ENCODE assay signal across 19 cellular contexts in the genomic region with DNA sequence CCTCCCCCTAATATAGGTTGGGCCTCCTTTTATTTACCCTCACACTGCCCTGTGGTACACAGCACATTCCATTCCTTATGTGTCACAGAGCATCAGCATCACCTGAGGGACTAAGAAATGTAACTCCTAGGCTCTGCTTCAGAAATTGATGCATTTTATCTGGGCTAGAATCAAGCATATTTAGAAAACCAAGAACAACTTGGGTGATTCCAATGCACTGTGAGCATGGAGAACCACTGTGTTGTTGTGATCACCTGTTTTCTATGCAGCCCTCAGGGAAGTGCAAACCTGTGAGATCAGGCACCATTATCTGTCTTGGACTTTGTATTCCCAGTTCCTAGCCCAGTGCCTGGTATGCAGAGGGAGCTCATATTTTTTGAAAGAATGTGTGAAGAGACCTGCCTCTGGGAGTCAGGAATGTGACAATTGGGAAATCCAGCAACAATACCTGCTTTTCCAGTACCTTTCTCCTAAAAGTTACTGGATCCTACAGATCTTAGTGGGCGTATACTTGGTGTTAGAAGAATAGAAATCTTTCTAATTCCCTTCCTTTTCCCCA. TPM values are rescaled to one million over a fixed set of nuclear protein-coding genes. Genes with fewer than 3 reads are reported as not detected.
A peak's percentile ranks its signal among the peaks of the same experiment; 100 is the strongest.
DNase-seq lines count a peak whose midpoint lies in the region; ATAC-seq, FAIRE-seq and TF ChIP-seq lines count a peak whose summit lies in the region.
"Had no signal": no experiment of that assay in that cellular context is flagged by ENCODE, and none has a peak within 500 bp of the region (broad histone marks: within the 10 kb centered on the region; RNA-seq: fewer than 3 reads in every experiment).

No MANE protein-coding gene starts in this region.

- intact Hi-C loops in HepG2 (cut with micrococcal nuclease; ENCODE audit: unreplicated experiment), result loop anchor here (5.0 kb wide), 1 partner anchor 133 kb away; no protein-coding TSS in a partner anchor

- BruUV-seq in HepG2 (replicated peaks; lab: Mats Ljungman, UMichigan), result no TSS peak

- POLR2A ChIA-PET in HepG2 (lab: Yijun Ruan, JAX), result interaction anchor here (0.6 to 1.7 kb wide), 4 partner anchors 32 to 363 kb away, joined by 3 to 8 read pairs (median 3); a partner anchor contains a TSS

- H3K27ac ChIP-seq in 22Rv1 (peak overlapping the region; percentile 13; the same call in 1 of the 2 replicates), HepG2 (ENCODE audit: extremely low read length, insufficient read depth, low read length) (peak overlapping the region; percentile 49)
- H3K27ac ChIP-seq: A549, ascending aorta, HL-60 had no signal

- no peak for TF ChIP-seq POLR2A in HepG2 (IDR thresholded peaks at IDR 0.05; ENCODE audit: insufficient read depth in 1 of 2, low read depth in 2 of 2, low read length in 2 of 2)

- peak; percentile 97 for FAIRE-seq in HepG2 (lab: Jason Lieb, UNC)
- FAIRE-seq: A549 had no signal

- no peaks in the 10 kb centered on the region for H3K9me3 ChIP-seq in HepG2 (ENCODE audit: low read length)
- H3K9me3 ChIP-seq: A549, ascending aorta had no signal

- no peaks in the 10 kb centered on the region for H3K27me3 ChIP-seq in HepG2 (ENCODE audit: control insufficient read depth in 1 of 2, insufficient read depth in 2 of 2, low read length in 2 of 2)
- H3K27me3 ChIP-seq: ascending aorta had no signal

- peak in 1 of 2 experiments; percentile 32; a peak in 1 of 4 replicates for TF ChIP-seq EP300 in HepG2 (IDR thresholded peaks at IDR 0.05; ENCODE audit: low read depth in 2 of 2, low read length in 2 of 2)
- TF ChIP-seq EP300 in HepG2 (CRISPR knock-in tag; IDR thresholded peaks at IDR 0.05; ENCODE audit: borderline replicate concordance), result no peak

- peaks cover 3 to 8% of the 10 kb centered on the region in 2 experiments; a peak in 4 of 5 replicates for H3K36me3 ChIP-seq in HepG2 (replicated peaks in 1 of 2; ENCODE audit: control insufficient read depth in 1 of 2, insufficient read depth in 2 of 2, low read length in 2 of 2)

- no peak overlapping the region for H3K9ac ChIP-seq in HepG2 (ENCODE audit: insufficient read depth, low read depth, low read length)

- no peak overlapping the region for H2AFZ ChIP-seq in HepG2 (ENCODE audit: low read length)

- peaks cover 4% of the 10 kb centered on the region; the same call in 1 of the 2 replicates for H4K20me1 ChIP-seq in HepG2 (ENCODE audit: insufficient read depth, low read length)

- TF ChIP-seq CTCF in 22Rv1 (IDR thresholded peaks at IDR 0.05) (no peak), choroid plexus epithelial cell (conservative IDR thresholded peaks at IDR 0.05; ENCODE audit: low read depth, low read length) (no peak), HepG2 (CRISPR knock-in tag; IDR thresholded peaks at IDR 0.05) (no peak)

- H3K4me3 ChIP-seq in choroid plexus epithelial cell (ENCODE audit: low read depth, low read length) (no peak overlapping the region), HepG2 (replicated peaks in 1 of 3; ENCODE audit: insufficient read depth in 1 of 3, low read depth in 2 of 3, low read length in 3 of 3) (no peak overlapping the region; a peak in 1 of 6 replicates)
- H3K4me3 ChIP-seq: A549, ascending aorta had no signal

- peak; percentile 30; the same call in 1 of the 2 replicates for TF ChIP-seq RAD21 in HepG2 (CRISPR knock-in tag; IDR thresholded peaks at IDR 0.05)

- in situ Hi-C loops in HepG2 (cut with HindIII; ENCODE audit: extremely low pct_ligation_motif_present, low pct_unique_long_range_greater_than_20kb), result no loop called here

- ATAC-seq in HepG2, result peak; percentile 96
- ATAC-seq: activated CD4-positive, alpha-beta T cell treated with anti-CD3 and anti-CD28 coated beads for 36 hours had no signal

- peaks cover 46% of the 10 kb centered on the region for H3K4me1 ChIP-seq in HepG2 (ENCODE audit: insufficient read depth, low read length)

- DNase-seq in HuH-7 (ENCODE audit: low spot score), result peak; percentile 81
- DNase-seq in choroid plexus epithelial cell (ENCODE audit: low read depth), result peak; percentile 11
- DNase-seq in HepG2 (ENCODE audit: low spot score), result peak; percentile 95
- DNase-seq in CD1c-positive myeloid dendritic cell (ENCODE audit: extremely low spot score), result no peak
- no peak for DNase-seq in NCI-H2227 treated with DMSO at 0.1 percent for 48 hours (lab: John Stamatoyannopoulos, UW)
- no peak for DNase-seq in GOT3 (lab: John Stamatoyannopoulos, UW)
- DNase-seq in activated CD4-positive, CD25-positive, alpha-beta regulatory T cell (lab: John Stamatoyannopoulos, UW), result no peak
- DNase-seq: activated CD4-positive, alpha-beta T cell treated with anti-CD3 and anti-CD28 coated beads for 36 hours; effector memory CD4-positive, alpha-beta T cell; EL; head of caudate nucleus; Karpas-422; naive B cell; NCI-H526; substantia nigra had no signal

- peaks cover 16% of the 10 kb centered on the region for H3K79me2 ChIP-seq in HepG2 (ENCODE audit: insufficient read depth, low read length)

- CTCF ChIA-PET in HepG2 (lab: Yijun Ruan, JAX; ENCODE audit: low intra/inter-chr PET ratio, low total read pairs), result no interaction called here

- WGBS in HepG2 (ENCODE audit: low lambda C conversion rate), result 33% methylated on average over 1 of the region's 1 CpG

- H3K4me2 ChIP-seq in HepG2 (ENCODE audit: low read depth, low read length), result peak overlapping the region; percentile 21
- H3K4me2 ChIP-seq: A549 had no signal

TF ChIP-seq in HepG2, 621 proteins besides CTCF, POLR2A, EP300 and RAD21 (continues in another document):
- TF ChIP-seq, protein P1, sequence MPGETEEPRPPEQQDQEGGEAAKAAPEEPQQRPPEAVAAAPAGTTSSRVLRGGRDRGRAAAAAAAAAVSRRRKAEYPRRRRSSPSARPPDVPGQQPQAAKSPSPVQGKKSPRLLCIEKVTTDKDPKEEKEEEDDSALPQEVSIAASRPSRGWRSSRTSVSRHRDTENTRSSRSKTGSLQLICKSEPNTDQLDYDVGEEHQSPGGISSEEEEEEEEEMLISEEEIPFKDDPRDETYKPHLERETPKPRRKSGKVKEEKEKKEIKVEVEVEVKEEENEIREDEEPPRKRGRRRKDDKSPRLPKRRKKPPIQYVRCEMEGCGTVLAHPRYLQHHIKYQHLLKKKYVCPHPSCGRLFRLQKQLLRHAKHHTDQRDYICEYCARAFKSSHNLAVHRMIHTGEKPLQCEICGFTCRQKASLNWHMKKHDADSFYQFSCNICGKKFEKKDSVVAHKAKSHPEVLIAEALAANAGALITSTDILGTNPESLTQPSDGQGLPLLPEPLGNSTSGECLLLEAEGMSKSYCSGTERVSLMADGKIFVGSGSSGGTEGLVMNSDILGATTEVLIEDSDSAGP (CRISPR knock-in tag; IDR thresholded peaks at IDR 0.05; ENCODE audit: borderline replicate concordance), result no peak; the same call in 1 of the 2 replicates
- TF ChIP-seq JUND (CRISPR knock-in tag; IDR thresholded peaks at IDR 0.05) (peak; percentile 81), SRF (IDR thresholded peaks at IDR 0.05; ENCODE audit: low read depth, low read length) (peak; percentile 28; the same call in 1 of the 2 replicates)

RNA-seq across cellular contexts. Expression of a gene that starts 7.0 kb away (rescaled TPM):
- 15.1 and 15.7 TPM in 2 replicates for total RNA-seq in HepG2 (2016; rRNA removed; fragmentation: Illumina TruSeq; extraction: Trizol)
- 5.6 TPM in 2 replicates for total RNA-seq in HepG2 (2016; cell fraction: cytosol; rRNA removed; fragmentation: Illumina TruSeq; extraction: Trizol; ENCODE audit: low read depth)
- total RNA-seq in HepG2 (2016; cell fraction: insoluble cytoplasmic fraction; rRNA removed; fragmentation: Illumina TruSeq; extraction: Trizol), result 14.2 and 17.1 TPM in 2 replicates
- 9.9 and 11.0 TPM in 2 replicates for total RNA-seq in HepG2 (2016; cell fraction: membrane; rRNA removed; fragmentation: Illumina TruSeq; extraction: Trizol)
- total RNA-seq in HepG2 (2016; cell fraction: nucleus; rRNA removed; fragmentation: Illumina TruSeq; extraction: Trizol), result 14.2 and 14.6 TPM in 2 replicates
- 5.1 and 5.2 TPM in 2 replicates for polyA plus RNA-seq in HepG2 (2011; rRNA removed)
- polyA plus RNA-seq in HepG2 (2011; cell fraction: cytosol; rRNA removed), result 4.1 and 6.7 TPM in 2 replicates
- polyA plus RNA-seq in HepG2 (2011; cell fraction: nucleus; rRNA removed), result 3.2 and 4.8 TPM in 2 replicates
- polyA plus RNA-seq in HepG2 (2012), result 6.8 and 9.0 TPM in 2 replicates
- polyA plus RNA-seq in HepG2 (2016; cell fraction: cytosol; fragmentation: Illumina TruSeq; extraction: Trizol; ENCODE audit: low read depth), result 1.7 TPM in 2 replicates
- 11.6 and 14.7 TPM in 2 replicates for polyA plus RNA-seq in HepG2 (2016; cell fraction: insoluble cytoplasmic fraction; fragmentation: Illumina TruSeq; extraction: Trizol; ENCODE audit: low read depth)
- 4.8 and 5.6 TPM in 2 replicates for polyA plus RNA-seq in HepG2 (2016; cell fraction: membrane; fragmentation: Illumina TruSeq; extraction: Trizol; ENCODE audit: low read depth)
- polyA plus RNA-seq in HepG2 (2016; cell fraction: nucleus; fragmentation: Illumina TruSeq; extraction: Trizol; ENCODE audit: insufficient read depth, low read depth), result 11.1 and 13.7 TPM in 2 replicates
- polyA minus RNA-seq in HepG2 (2011; rRNA and poly(A)+ RNA removed; ENCODE audit: low replicate concordance), result 7.1 and 8.0 TPM in 2 replicates
- 5.6 and 6.2 TPM in 2 replicates for polyA minus RNA-seq in HepG2 (2011; cell fraction: cytosol; rRNA and poly(A)+ RNA removed)
- polyA minus RNA-seq in HepG2 (2011; cell fraction: nucleus; rRNA and poly(A)+ RNA removed), result 16.0 and 22.3 TPM in 2 replicates

RNA-seq across cellular contexts. Expression of a gene that starts 7.0 kb away (rescaled TPM):
- total RNA-seq in HepG2 (2016; rRNA removed; fragmentation: Illumina TruSeq; extraction: Trizol), result 48.2 and 52.3 TPM in 2 replicates
- 36.6 and 51.2 TPM in 2 replicates for total RNA-seq in HepG2 (2016; cell fraction: cytosol; rRNA removed; fragmentation: Illumina TruSeq; extraction: Trizol; ENCODE audit: low read depth)
- total RNA-seq in HepG2 (2016; cell fraction: insoluble cytoplasmic fraction; rRNA removed; fragmentation: Illumina TruSeq; extraction: Trizol), result 45.3 and 47.5 TPM in 2 replicates
- total RNA-seq in HepG2 (2016; cell fraction: membrane; rRNA removed; fragmentation: Illumina TruSeq; extraction: Trizol), result 62.1 and 71.3 TPM in 2 replicates
- total RNA-seq in HepG2 (2016; cell fraction: nucleus; rRNA removed; fragmentation: Illumina TruSeq; extraction: Trizol), result 31.5 and 32.3 TPM in 2 replicates
- 20.3 and 22.2 TPM in 2 replicates for polyA plus RNA-seq in HepG2 (2011; rRNA removed)
- polyA plus RNA-seq in HepG2 (2011; cell fraction: cytosol; rRNA removed), result 18.4 and 26.3 TPM in 2 replicates
- polyA plus RNA-seq in HepG2 (2011; cell fraction: nucleus; rRNA removed), result 4.6 and 8.3 TPM in 2 replicates
- polyA plus RNA-seq in HepG2 (2012), result 22.3 and 28.9 TPM in 2 replicates
- 38.8 and 59.8 TPM in 2 replicates for polyA plus RNA-seq in HepG2 (2016; cell fraction: cytosol; fragmentation: Illumina TruSeq; extraction: Trizol; ENCODE audit: low read depth)
- 50.0 and 52.2 TPM in 2 replicates for polyA plus RNA-seq in HepG2 (2016; cell fraction: insoluble cytoplasmic fraction; fragmentation: Illumina TruSeq; extraction: Trizol; ENCODE audit: low read depth)
- 54.0 and 63.3 TPM in 2 replicates for polyA plus RNA-seq in HepG2 (2016; cell fraction: membrane; fragmentation: Illumina TruSeq; extraction: Trizol; ENCODE audit: low read depth)
- 39.0 and 48.6 TPM in 2 replicates for polyA plus RNA-seq in HepG2 (2016; cell fraction: nucleus; fragmentation: Illumina TruSeq; extraction: Trizol; ENCODE audit: insufficient read depth, low read depth)
- polyA minus RNA-seq in HepG2 (2011; rRNA and poly(A)+ RNA removed; ENCODE audit: low replicate concordance), result 1.6 and 3.4 TPM in 2 replicates
- 1.8 and 3.4 TPM in 2 replicates for polyA minus RNA-seq in HepG2 (2011; cell fraction: cytosol; rRNA and poly(A)+ RNA removed)
- polyA minus RNA-seq in HepG2 (2011; cell fraction: nucleus; rRNA and poly(A)+ RNA removed), result 4.8 and 5.1 TPM in 2 replicates

Comparison
In these comparisons a context has a peak if more than half of its experiments do, and no peak if none do; other contexts are left out.
1. DNase-seq: peak in HuH-7 (single experiment), choroid plexus epithelial cell (single experiment) and HepG2 (single experiment); none in CD1c-positive myeloid dendritic cell (single experiment), NCI-H2227 treated with DMSO at 0.1 percent for 48 hours (single experiment), GOT3 (single experiment) and activated CD4-positive, CD25-positive, alpha-beta regulatory T cell (0 of 4).